Comparison of ENCODE assay signal across 1 cellular context in genomic region chr3:125374996-125375941, GRCh38.
TF ChIP-seq lines count a peak whose summit lies in the region.

Gene ZNF148, minus strand, starts transcription at chr3:125375325. Its CDS starts 61,685 bp downstream, at chr3:125313640.

TF ChIP-seq in K562, 482 proteins besides CTCF, POLR2A, EP300 and RAD21 (continued from another document):
- TF ChIP-seq CCNT2 (IDR thresholded peaks at IDR 0.05; ENCODE audit: borderline replicate concordance, extremely low read depth, insufficient read length, low read depth, low read length) (peak; percentile 74), ZNF780A (CRISPR knock-in tag; IDR thresholded peaks at IDR 0.05) (no peak), TRIM24 (IDR thresholded peaks at IDR 0.05) (no peak), MAZ (CRISPR knock-in tag; conservative IDR thresholded peaks at IDR 0.05 in 1 of 2, IDR thresholded peaks at IDR 0.05 in 1 of 2) (peak; percentile 71 to 80; a peak in 3 of 4 replicates), FIP1L1 (IDR thresholded peaks at IDR 0.05; ENCODE audit: low read depth, low read length, poor library complexity, severe bottlenecking) (peak; percentile 54)
